ENCODE assay signal across 8 cellular contexts in the genomic region with DNA sequence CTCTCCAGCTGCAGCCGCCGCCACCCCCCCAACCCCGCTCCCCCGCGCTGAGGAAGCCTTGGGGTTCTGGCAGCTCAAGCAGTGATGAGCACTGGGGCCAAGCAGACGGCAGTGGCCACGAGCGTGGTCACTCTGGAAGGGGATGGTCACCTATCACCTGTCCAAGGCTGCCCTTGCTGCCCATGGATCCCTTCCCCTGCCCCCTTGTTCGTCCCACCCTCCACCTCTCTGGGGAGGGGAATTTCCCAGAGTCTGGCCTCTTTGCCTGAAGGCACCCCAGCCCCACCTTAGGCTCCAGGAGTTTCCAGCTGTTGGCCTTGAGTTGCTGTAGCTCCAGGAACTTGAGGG. TPM values are rescaled to one million over a fixed set of nuclear protein-coding genes. Genes with fewer than 3 reads are reported as not detected.
DNase-seq lines count a peak whose midpoint lies in the region; ATAC-seq and TF ChIP-seq lines count a peak whose summit lies in the region.

No MANE protein-coding gene starts in this region.

- H3K27ac ChIP-seq in gastroesophageal sphincter: peak overlapping the region in 3 of 4 donors; percentile 85 to 89 (median 88)

- POLR2A ChIA-PET in T-cell (lab: Charles Lee): no interaction called here

- TF ChIP-seq CTCF in gastroesophageal sphincter (IDR thresholded peaks at IDR 0.05): no peak

- no peaks in the 10 kb centered on the region for H3K36me3 ChIP-seq in gastroesophageal sphincter

- peaks cover 6 to 9% of the 10 kb centered on the region in 2 donors for H3K27me3 Mint-ChIP-seq in T-cell
- peaks cover 2% of the 10 kb centered on the region for H3K27me3 Mint-ChIP-seq in stimulated activated memory B cell treated with anti-CD40 and anti-IgM and Interleukin-4, amounts not matched to agents 10 μg/mL and 1 μg/mL and 100 μg/mL, for 72 hours

- peak overlapping the region in 1 of 2 donors; percentile 84 for H3K27ac Mint-ChIP-seq in T-cell
- peak overlapping the region; percentile 90 for H3K27ac Mint-ChIP-seq in stimulated activated memory B cell treated with anti-CD40 and anti-IgM and Interleukin-4, amounts not matched to agents 10 μg/mL and 1 μg/mL and 100 μg/mL, for 72 hours

- peaks cover 0 to 19% (median 12%) of the 10 kb centered on the region in 3 donors for H3K4me1 ChIP-seq in gastroesophageal sphincter

- no peak for TF ChIP-seq POLR2A in gastroesophageal sphincter (IDR thresholded peaks at IDR 0.05)

- H3K4me3 ChIP-seq in gastroesophageal sphincter: peak overlapping the region; percentile 56 to 80

- H3K9me3 Mint-ChIP-seq in T-cell: no peaks in the 10 kb centered on the region
- H3K9me3 Mint-ChIP-seq in stimulated activated memory B cell treated with anti-CD40 and anti-IgM and Interleukin-4, amounts not matched to agents 10 μg/mL and 1 μg/mL and 100 μg/mL, for 72 hours: no peaks in the 10 kb centered on the region

- peak; percentile 11 for ATAC-seq in GM21390 (IDR thresholded peaks at IDR 0.05; ENCODE audit: unreplicated experiment)
- peak in 1 of 4 experiments; percentile 16 for ATAC-seq in T-cell (replicated peaks in 1 of 4)
- ATAC-seq in gastroesophageal sphincter: no peak
- ATAC-seq in stimulated activated memory B cell treated with anti-CD40 and anti-IgM and Interleukin-4, amounts not matched to agents 10 μg/mL and 1 μg/mL and 100 μg/mL, for 72 hours: peak; percentile 18
- ATAC-seq in HG03139 (IDR thresholded peaks at IDR 0.05; ENCODE audit: unreplicated experiment): no peak

- 40% methylated on average over 1 of the region's 9 CpGs; no CpG with 5 or more reads in 1 of the 2 donors for WGBS in gastroesophageal sphincter (ENCODE audit: low coverage in 1 of 2), 2 donors

- DNase-seq in T-cell (peak in 1 of 34 experiments; percentile 19), cerebellar cortex (ENCODE audit: low spot score) (no peak), NCI-H510A (lab: John Stamatoyannopoulos, UW) (no peak), LoVo (ENCODE audit: low spot score) (no peak)

- H3K4me3 Mint-ChIP-seq in T-cell: peak overlapping the region; percentile 82 to 87 (median 86)
- H3K4me3 Mint-ChIP-seq in stimulated activated memory B cell treated with anti-CD40 and anti-IgM and Interleukin-4, amounts not matched to agents 10 μg/mL and 1 μg/mL and 100 μg/mL, for 72 hours: peak overlapping the region; percentile 85

- no peaks in the 10 kb centered on the region for H3K36me3 Mint-ChIP-seq in T-cell
- H3K36me3 Mint-ChIP-seq in stimulated activated memory B cell treated with anti-CD40 and anti-IgM and Interleukin-4, amounts not matched to agents 10 μg/mL and 1 μg/mL and 100 μg/mL, for 72 hours: no peaks in the 10 kb centered on the region

- CTCF ChIA-PET in T-cell (lab: Charles Lee): interaction anchor here (0.5 to 4.8 kb wide), 4 partner anchors 12 to 14 kb away, joined by 3 to 37 read pairs (median 3); no protein-coding TSS in a partner anchor

- no peak for TF ChIP-seq EP300 in gastroesophageal sphincter (IDR thresholded peaks at IDR 0.05)

- H3K4me1 Mint-ChIP-seq in T-cell: peaks cover 43 to 54% (median 45%) of the 10 kb centered on the region in 3 donors
- peaks cover 24% of the 10 kb centered on the region for H3K4me1 Mint-ChIP-seq in stimulated activated memory B cell treated with anti-CD40 and anti-IgM and Interleukin-4, amounts not matched to agents 10 μg/mL and 1 μg/mL and 100 μg/mL, for 72 hours

- no peaks in the 10 kb centered on the region for H3K9me3 ChIP-seq in gastroesophageal sphincter

- H3K27me3 ChIP-seq in gastroesophageal sphincter: peaks cover 3% of the 10 kb centered on the region

RNA-seq across cellular contexts. Expression of a gene that starts 7.2 kb away (rescaled TPM):
- 10 to 100 TPM; 29.8 to 46.7 (median 37.1) TPM for total RNA-seq in T-cell
- total RNA-seq in gastroesophageal sphincter: 10 to 100 TPM; 34.2 to 52.0 (median 37.8) TPM

Comparison
In these comparisons a context has a peak if more than half of its experiments do, and no peak if none do; other contexts are left out.
1. ATAC-seq: peak in GM21390 (single experiment) and stimulated activated memory B cell treated with anti-CD40 and anti-IgM and Interleukin-4, amounts not matched to agents 10 μg/mL and 1 μg/mL and 100 μg/mL, for 72 hours (single experiment); none in gastroesophageal sphincter (single experiment) and HG03139 (single experiment).